Comparison of ENCODE assay signal across 8 cellular contexts in genomic region chr5:163504091-163504931, GRCh38. TPM values are rescaled to one million over a fixed set of nuclear protein-coding genes. Genes with fewer than 3 reads are reported as not detected.
DNase-seq lines count a peak whose midpoint lies in the region; ATAC-seq, FAIRE-seq and TF ChIP-seq lines count a peak whose summit lies in the region.

No MANE protein-coding gene starts in this region.

- peaks cover 56% of the 10 kb centered on the region for H3K79me2 ChIP-seq in OCI-LY7 (ENCODE audit: insufficient read depth, low read depth, low read length)

- FAIRE-seq in urothelium cell line (lab: Jason Lieb, UNC): no peak

- H4K20me1 ChIP-seq in OCI-LY7 (ENCODE audit: insufficient read depth, low read length): peaks cover 13% of the 10 kb centered on the region

- peaks cover 11% of the 10 kb centered on the region; the same call in 1 of the 2 replicates for H3K36me3 ChIP-seq in OCI-LY7 (ENCODE audit: insufficient read depth, low read length)

- peak overlapping the region; percentile 75 for H3K27ac ChIP-seq in OCI-LY7 (ENCODE audit: low read depth, low read length, poor library complexity, severe bottlenecking)

- POLR2A ChIA-PET in OCI-LY7 (lab: Charles Lee): interaction anchor here (0.7 to 5.1 kb wide), 5 partner anchors 9 to 66 kb away, joined by 3 to 72 read pairs (median 5); partner anchors contain the start of genes CCNG1, HMMR and NUDCD2

- H3K9me3 ChIP-seq in OCI-LY7 (ENCODE audit: low read length): no peaks in the 10 kb centered on the region

- peak overlapping the region; percentile 78 for H3K4me3 ChIP-seq in OCI-LY7 (ENCODE audit: low read depth, low read length, poor library complexity, severe bottlenecking)

- no TSS peak for BruUV-seq in OCI-LY7 (replicated peaks; lab: Mats Ljungman, UMichigan)

- DNase-seq in NCI-H82 (lab: John Stamatoyannopoulos, UW): peak; percentile 71
- DNase-seq in NCI-H82 treated with DMSO at 0.1 percent for 48 hours (lab: John Stamatoyannopoulos, UW; ENCODE audit: unreplicated experiment): no peak
- peak; percentile 45 for DNase-seq in OCI-LY7 (ENCODE audit: low spot score)
- DNase-seq in activated naive CD4-positive, alpha-beta T cell treated with anti-CD3 and anti-CD28 coated beads, Interleukin-2, amount 50 U/mL, for 16 hours: peak; percentile 26
- peak; percentile 61 for DNase-seq in glomerular visceral epithelial cell (ENCODE audit: extremely low spot score)
- peak; percentile 26 for DNase-seq in occipital lobe (lab: John Stamatoyannopoulos, UW)
- DNase-seq in urothelium cell line (ENCODE audit: low spot score): peak; percentile 10

- H2AFZ ChIP-seq in OCI-LY7 (ENCODE audit: low read length): peak overlapping the region; percentile 99

- TF ChIP-seq CTCF in OCI-LY7 (conservative IDR thresholded peaks at IDR 0.05; ENCODE audit: low read length): no peak

- CTCF ChIA-PET in OCI-LY7 (lab: Charles Lee; ENCODE audit: unreplicated experiment): interaction anchor here (1.6 kb wide), 1 partner anchor 36 kb away, joined by 3 read pairs; no protein-coding TSS in a partner anchor

- no peak for ATAC-seq in HG03378 (IDR thresholded peaks at IDR 0.05; ENCODE audit: unreplicated experiment)

- no peaks in the 10 kb centered on the region for H3K9me2 ChIP-seq in OCI-LY7 (ENCODE audit: insufficient read depth, low read length)

- intact Hi-C loops in OCI-LY7 (cut with micrococcal nuclease; ENCODE audit: unreplicated experiment): no loop called here

- peaks cover 38% of the 10 kb centered on the region for H3K4me1 ChIP-seq in OCI-LY7 (ENCODE audit: insufficient read depth, low read length, poor library complexity, severe bottlenecking)

- H3K4me2 ChIP-seq in OCI-LY7 (ENCODE audit: low read length): peak overlapping the region; percentile 89

RNA-seq across cellular contexts. Expression of gene MAT2B, which starts 1.1 kb away (rescaled TPM):
- total RNA-seq in OCI-LY7 (2014; rRNA removed; shearing (Covaris generic)): 32.3 and 35.0 TPM in 2 replicates
- total RNA-seq in OCI-LY7 (2022) (52.5 and 55.6 TPM in 2 replicates), occipital lobe (47.7 TPM)

RNA-seq across cellular contexts. Expression of gene HMMR, which starts 43.9 kb away (rescaled TPM):
- total RNA-seq in OCI-LY7 (2014; rRNA removed; shearing (Covaris generic)): 44.1 and 63.2 TPM in 2 replicates
- total RNA-seq in OCI-LY7 (2022): 107 and 112 TPM in 2 replicates
- 3.0 TPM for total RNA-seq in occipital lobe

RNA-seq across cellular contexts. Expression of gene NUDCD2, which starts 44.4 kb away (rescaled TPM):
- total RNA-seq in OCI-LY7 (2014; rRNA removed; shearing (Covaris generic)): 30.0 and 59.0 TPM in 2 replicates
- total RNA-seq in OCI-LY7 (2022): 64.6 and 67.6 TPM in 2 replicates
- total RNA-seq in occipital lobe: 25.1 TPM

Comparison
In these comparisons a context has a peak if more than half of its experiments do, and no peak if none do; other contexts are left out.
1. RNA of gene HMMR, which starts 43.9 kb away (total RNA-seq): 44.1 to 112 TPM in OCI-LY7; 3.0 TPM in occipital lobe (single experiment); every median in the first group is over 10 times any median in the second.